ENCODE assay signal across 19 cellular contexts in the genomic region with DNA sequence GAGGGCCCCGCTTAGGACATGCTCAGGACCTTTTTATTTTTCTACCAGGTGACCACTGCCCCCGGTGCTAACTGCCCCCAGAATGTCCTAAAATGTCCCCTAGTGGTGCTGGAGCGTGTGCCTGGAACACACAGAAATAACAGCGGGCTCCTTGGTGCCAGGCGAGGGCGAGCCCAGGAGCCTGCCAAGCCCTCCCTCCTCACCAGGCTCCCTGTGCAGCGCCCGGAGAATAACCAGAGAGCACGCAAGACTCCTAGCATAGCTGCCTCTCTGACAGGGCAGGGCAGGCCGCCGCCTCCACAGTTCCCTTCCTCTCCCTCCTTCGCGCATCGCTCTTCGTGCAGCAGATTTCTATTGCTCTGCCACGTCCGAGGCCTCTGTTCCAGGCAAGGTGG.
DNase-seq lines count a peak whose midpoint lies in the region; ATAC-seq and TF ChIP-seq lines count a peak whose summit lies in the region.
"Had no signal": no experiment of that assay in that cellular context is flagged by ENCODE, and none has a peak within 500 bp of the region (broad histone marks: within the 10 kb centered on the region; RNA-seq: fewer than 3 reads in every experiment).

No MANE protein-coding gene starts in this region.

- H3K27ac Mint-ChIP-seq in GM23338 (no peak overlapping the region), endodermal cell (no peak overlapping the region)
- H3K27ac Mint-ChIP-seq: CD4-positive, alpha-beta T cell; HFFc6; IgD-negative memory B cell had no signal

- peak overlapping the region; percentile 74 for H3K4me2 ChIP-seq in GM23338
- H3K4me2 ChIP-seq: A549 had no signal

- H3K27ac ChIP-seq in GM23338 (ENCODE audit: low read depth) (no peak overlapping the region), endodermal cell (ENCODE audit: low read depth, low read length) (no peak overlapping the region), neutrophil (peak overlapping the region; percentile 80), thyroid gland (no peak overlapping the region)
- H3K27ac ChIP-seq: 22Rv1, A549, GM23248 had no signal

- H2AFZ ChIP-seq in GM23338: peak overlapping the region; percentile 89

- H4K20me1 ChIP-seq in GM23338 (replicated peaks; ENCODE audit: insufficient read depth): no peaks in the 10 kb centered on the region

- H3K4me3 Mint-ChIP-seq in GM23338 (no peak overlapping the region), endodermal cell (no peak overlapping the region)
- H3K4me3 Mint-ChIP-seq: CD4-positive, alpha-beta T cell; HFFc6; IgD-negative memory B cell had no signal

- H3K4me1 Mint-ChIP-seq in GM23338 (peaks cover 7% of the 10 kb centered on the region; the same call in 2 of the 3 replicates), endodermal cell (no peaks in the 10 kb centered on the region)
- H3K4me1 Mint-ChIP-seq: IgD-negative memory B cell had no signal

- H3K36me3 ChIP-seq in GM23338 (ENCODE audit: insufficient read depth): no peaks in the 10 kb centered on the region
- H3K36me3 ChIP-seq in endodermal cell (ENCODE audit: control insufficient read depth, insufficient read depth, low read length): no peaks in the 10 kb centered on the region
- H3K36me3 ChIP-seq in neutrophil: no peaks in the 10 kb centered on the region
- H3K36me3 ChIP-seq in thyroid gland: no peaks in the 10 kb centered on the region

- no peaks in the 10 kb centered on the region for H3K9me3 ChIP-seq in endodermal cell (ENCODE audit: control insufficient read depth, low read length)
- H3K9me3 ChIP-seq in neutrophil: no peaks in the 10 kb centered on the region
- no peaks in the 10 kb centered on the region for H3K9me3 ChIP-seq in thyroid gland
- H3K9me3 ChIP-seq: A549, Caco-2 had no signal

- H3K4me1 ChIP-seq in GM23338 (ENCODE audit: insufficient read depth) (peaks cover 6% of the 10 kb centered on the region; the same call in 1 of the 2 replicates), endodermal cell (ENCODE audit: control insufficient read depth, insufficient read depth, low read length) (peaks cover 3% of the 10 kb centered on the region), neutrophil (ENCODE audit: control insufficient read depth in 1 of 2, insufficient read depth in 1 of 2, low read depth in 1 of 2, low read length in 1 of 2) (peaks cover 32 to 35% of the 10 kb centered on the region in 2 experiments), thyroid gland (peaks cover 11% of the 10 kb centered on the region in 2 donors)
- H3K4me1 ChIP-seq: A549, Caco-2 had no signal

- H3K27me3 ChIP-seq in GM23338 (ENCODE audit: insufficient read depth): peaks cover 13% of the 10 kb centered on the region
- no peaks in the 10 kb centered on the region for H3K27me3 ChIP-seq in endodermal cell (ENCODE audit: control insufficient read depth, insufficient read depth, low read length, poor library complexity, severe bottlenecking)
- no peaks in the 10 kb centered on the region for H3K27me3 ChIP-seq in neutrophil
- no peaks in the 10 kb centered on the region for H3K27me3 ChIP-seq in thyroid gland

- no peak for TF ChIP-seq POLR2A in thyroid gland (IDR thresholded peaks at IDR 0.05)

- peak overlapping the region; percentile 45 for H3K4me3 ChIP-seq in GM23338
- H3K4me3 ChIP-seq in endodermal cell (ENCODE audit: low read length): no peak overlapping the region
- H3K4me3 ChIP-seq in neutrophil (ENCODE audit: low read depth in 1 of 2, low read length in 1 of 2): no peak overlapping the region
- H3K4me3 ChIP-seq in thyroid gland (replicated peaks in 1 of 3): peak overlapping the region in 1 of 3 donors; percentile 15
- H3K4me3 ChIP-seq: A549, GM23248 had no signal

- H3F3A ChIP-seq in GM23338 (replicated peaks; ENCODE audit: low read depth): 0 out of 2 replicates have a peak, but pooled peaks cover 2% of the 10 kb centered on the region

- no peak for DNase-seq in GM23338 (ENCODE audit: low spot score)
- DNase-seq in endodermal cell: peak; percentile 47
- DNase-seq in thyroid gland: peak; percentile 66 to 75
- no peak for DNase-seq in T-helper 1 cell
- DNase-seq: AML-193; Caco-2; CD4-positive, alpha-beta T cell; DMS79 treated with DMSO at 0.1 percent for 48 hours; GF-D8; HFFc6; KBM-7 had no signal

- ATAC-seq in GM23338 (peak; percentile 67), GM19452 (IDR thresholded peaks at IDR 0.05; ENCODE audit: unreplicated experiment) (no peak), GM21526 (IDR thresholded peaks at IDR 0.05; ENCODE audit: low FRiP score, unreplicated experiment) (no peak)
- ATAC-seq: A549, HCT116 had no signal

- no peaks in the 10 kb centered on the region; the same call in 1 of the 2 replicates for H3K9me2 ChIP-seq in GM23338 (ENCODE audit: insufficient read depth)

- H3K9me3 Mint-ChIP-seq in GM23338: 0 out of 3 replicates have a peak, but pooled peaks cover 7% of the 10 kb centered on the region
- peaks cover 9% of the 10 kb centered on the region for H3K9me3 Mint-ChIP-seq in endodermal cell
- H3K9me3 Mint-ChIP-seq: CD4-positive, alpha-beta T cell; HFFc6 had no signal

- no peaks in the 10 kb centered on the region for H3K79me2 ChIP-seq in GM23338 (replicated peaks; ENCODE audit: insufficient read depth)

- TF ChIP-seq CTCF in GM23338 (conservative IDR thresholded peaks at IDR 0.05; ENCODE audit: low read depth in 2 of 2) (no peak), endodermal cell (conservative IDR thresholded peaks at IDR 0.05) (no peak), neutrophil (IDR thresholded peaks at IDR 0.05) (no peak), thyroid gland (IDR thresholded peaks at IDR 0.05) (no peak)

- peaks cover 10% of the 10 kb centered on the region for H3K27me3 Mint-ChIP-seq in GM23338 (ENCODE audit: insufficient read depth, low read depth, poor library complexity)
- peaks cover 28% of the 10 kb centered on the region for H3K27me3 Mint-ChIP-seq in endodermal cell (ENCODE audit: insufficient read depth)
- H3K27me3 Mint-ChIP-seq: IgD-negative memory B cell had no signal

- H3K9ac ChIP-seq in endodermal cell (ENCODE audit: extremely low read depth, low read length, poor library complexity, severe bottlenecking): no peak overlapping the region
- H3K9ac ChIP-seq: GM23248 had no signal

- 91 to 93% methylated on average over 5 to 17 of the region's 17 CpGs for WGBS in endodermal cell (ENCODE audit: insufficient coverage in 1 of 2, insufficient read length in 1 of 2), 2 experiments
- 60 to 63% methylated on average over 16 of the region's 17 CpGs for WGBS in thyroid gland, 2 donors

- intact Hi-C loops in thyroid gland (cut with DNase I): no loop called here

- H3K36me3 Mint-ChIP-seq in GM23338 (ENCODE audit: low read depth) (no peaks in the 10 kb centered on the region), endodermal cell (ENCODE audit: low read depth) (no peaks in the 10 kb centered on the region)
- H3K36me3 Mint-ChIP-seq: IgD-negative memory B cell had no signal

TF ChIP-seq in GM23338, 12 proteins besides CTCF, POLR2A, EP300 and RAD21 (continues in another document):
- TF ChIP-seq EZH2 (IDR thresholded peaks at IDR 0.05; ENCODE audit: low read depth, unreplicated experiment) (no peak), EZH2phosphoT487 (IDR thresholded peaks at IDR 0.05; ENCODE audit: unreplicated experiment) (no peak), POLR2AphosphoS5 (IDR thresholded peaks at IDR 0.05; ENCODE audit: low read depth) (no peak)

Comparison
In these comparisons a context has a peak if more than half of its experiments do, and no peak if none do; other contexts are left out.
1. DNase-seq: peak in endodermal cell (single experiment) and thyroid gland (2 of 2); none in GM23338 (single experiment) and T-helper 1 cell (0 of 5).